Comparison of ENCODE assay signal across 13 cellular contexts in genomic region chr1:203217139-203217621, GRCh38. TPM values are rescaled to one million over a fixed set of nuclear protein-coding genes. Genes with fewer than 3 reads are reported as not detected.
DNase-seq lines count a peak whose midpoint lies in the region; ATAC-seq, FAIRE-seq and TF ChIP-seq lines count a peak whose summit lies in the region.
"Had no signal": no experiment of that assay in that cellular context is flagged by ENCODE, and none has a peak within 500 bp of the region (broad histone marks: within the 10 kb centered on the region; RNA-seq: fewer than 3 reads in every experiment).

No MANE protein-coding gene starts in this region.

- intact Hi-C loops in Calu3 (cut with micrococcal nuclease; ENCODE audit: unreplicated experiment), result no loop called here
- intact Hi-C loops in GM12878 (cut with micrococcal nuclease; ENCODE audit: unreplicated experiment), result loop anchor here (2.0 kb wide), 2 partner anchors 44 to 98 kb away; no protein-coding TSS in a partner anchor
- intact Hi-C loops in HepG2 (cut with micrococcal nuclease; ENCODE audit: unreplicated experiment), result loop anchor here (5.0 kb wide), 1 partner anchor 180 kb away; no protein-coding TSS in a partner anchor
- intact Hi-C loops in CD8-positive, alpha-beta T cell (cut with DNase I, micrococcal nuclease), result loop anchor here in 1 of 2 experiments (5.0 kb wide), 1 partner anchor 100 kb away; no protein-coding TSS in a partner anchor

- TF ChIP-seq CTCF in Calu3 (IDR thresholded peaks at IDR 0.05; ENCODE audit: unreplicated experiment) (no peak), GM12878 (IDR thresholded peaks at IDR 0.05 in 2 of 3, conservative IDR thresholded peaks at IDR 0.05 in 1 of 3; ENCODE audit: control insufficient read depth in 2 of 3, extremely low read depth in 1 of 3, insufficient read depth in 1 of 3, low read depth in 3 of 3, low read length in 3 of 3) (no peak; a peak in 1 of 6 replicates), HepG2 (CRISPR knock-in tag; IDR thresholded peaks at IDR 0.05) (no peak)
- TF ChIP-seq CTCF in CD8-positive, alpha-beta T cell (IDR thresholded peaks at IDR 0.05), result no peak

- POLR2A ChIA-PET in GM12878 (lab: Charles Lee) (no interaction called here), HepG2 (lab: Yijun Ruan, JAX) (no interaction called here)
- POLR2A ChIA-PET in CD8-positive, alpha-beta T cell (lab: Charles Lee), result no interaction called here
- POLR2A ChIA-PET in activated CD8-positive, alpha-beta T cell treated with anti-CD3 and anti-CD28 coated beads, Interleukin-2, amount 10 ng/mL, durations not matched to agents 7 days and 5 days (lab: Charles Lee), result no interaction called here

- TF ChIP-seq RAD21 in GM12878 (IDR thresholded peaks at IDR 0.05; ENCODE audit: insufficient read depth, low read depth, low read length) (no peak), HepG2 (CRISPR knock-in tag; IDR thresholded peaks at IDR 0.05) (no peak)

- H3K79me2 ChIP-seq in GM12878 (ENCODE audit: control insufficient read depth, insufficient read depth, low read length) (no peaks in the 10 kb centered on the region), HepG2 (ENCODE audit: insufficient read depth, low read length) (no peaks in the 10 kb centered on the region)

- peaks cover 0 to 5% of the 10 kb centered on the region in 2 experiments; a peak in 1 of 4 replicates for H3K27me3 ChIP-seq in GM12878 (replicated peaks in 1 of 2; ENCODE audit: control insufficient read depth in 2 of 2, insufficient read depth in 2 of 2, low read length in 1 of 2)
- H3K27me3 ChIP-seq in HepG2 (ENCODE audit: control insufficient read depth in 1 of 2, insufficient read depth in 2 of 2, low read length in 2 of 2), result peaks cover 0 to 25% of the 10 kb centered on the region in 2 experiments; a peak in 3 of 5 replicates
- no peaks in the 10 kb centered on the region for H3K27me3 ChIP-seq in CD8-positive, alpha-beta T cell (ENCODE audit: insufficient read depth, low read length)

- SMC1A ChIA-PET in GM12878 (lab: Charles Lee; ENCODE audit: uncharacterized antibody, unreplicated experiment), result interaction anchor here (0.5 to 4.0 kb wide), 9 partner anchors 44 to 271 kb away, joined by 3 to 41 read pairs (median 13); no protein-coding TSS in a partner anchor

- no peak for TF ChIP-seq POLR2A in GM12878 (IDR thresholded peaks at IDR 0.05; ENCODE audit: low read depth, low read length)
- no peak for TF ChIP-seq POLR2A in HepG2 (IDR thresholded peaks at IDR 0.05; ENCODE audit: insufficient read depth in 1 of 2, low read depth in 2 of 2, low read length in 2 of 2)
- TF ChIP-seq POLR2A in H54 (IDR thresholded peaks at IDR 0.05; ENCODE audit: low read depth, low read length), result no peak

- H3K27ac ChIP-seq in GM12878 (ENCODE audit: control insufficient read depth, insufficient read depth) (no peak overlapping the region), HepG2 (ENCODE audit: extremely low read length, insufficient read depth, low read length) (no peak overlapping the region)
- H3K27ac ChIP-seq in CD8-positive, alpha-beta T cell (ENCODE audit: low read depth, low read length), result no peak overlapping the region
- H3K27ac ChIP-seq: suprapubic skin had no signal

- H3K4me2 ChIP-seq in GM12878 (ENCODE audit: control insufficient read depth, insufficient read depth), result no peak overlapping the region
- H3K4me2 ChIP-seq in HepG2 (ENCODE audit: low read depth, low read length), result no peak overlapping the region

- ATAC-seq in GM12878 (peak; percentile 35), HepG2 (peak; percentile 76)
- ATAC-seq in CD8-positive, alpha-beta T cell, result no peak
- ATAC-seq in activated CD8-positive, alpha-beta T cell treated with anti-CD3 and anti-CD28 coated beads, Interleukin-2, amount 10 ng/mL, durations not matched to agents 7 days and 5 days, result no peak

- H3K36me3 ChIP-seq in GM12878 (ENCODE audit: control insufficient read depth in 2 of 2, insufficient read depth in 2 of 2, low read length in 1 of 2) (no peaks in the 10 kb centered on the region), HepG2 (replicated peaks in 1 of 2; ENCODE audit: control insufficient read depth in 1 of 2, insufficient read depth in 2 of 2, low read length in 2 of 2) (no peaks in the 10 kb centered on the region)
- no peaks in the 10 kb centered on the region for H3K36me3 ChIP-seq in CD8-positive, alpha-beta T cell (ENCODE audit: insufficient read depth, low read length)
- H3K36me3 ChIP-seq: suprapubic skin had no signal

- 31% methylated on average over 5 of the region's 5 CpGs for WGBS in GM12878 (ENCODE audit: insufficient coverage, insufficient replicate concordance, low lambda C conversion rate, missing lambda C conversion rate)
- 29% methylated on average over 5 of the region's 5 CpGs for WGBS in HepG2 (ENCODE audit: low lambda C conversion rate)

- no peak overlapping the region for H2AFZ ChIP-seq in GM12878 (ENCODE audit: control insufficient read depth, low read depth, low read length)
- no peak overlapping the region for H2AFZ ChIP-seq in HepG2 (ENCODE audit: low read length)

- peaks cover 100% of the 10 kb centered on the region for H3K27me3 Mint-ChIP-seq in Calu3 (ENCODE audit: unreplicated experiment)
- peaks cover 20% of the 10 kb centered on the region for H3K27me3 Mint-ChIP-seq in CD8-positive, alpha-beta T cell (ENCODE audit: low read depth)
- H3K27me3 Mint-ChIP-seq in activated CD8-positive, alpha-beta T cell treated with anti-CD3 and anti-CD28 coated beads, Interleukin-2, amount 10 ng/mL, durations not matched to agents 7 days and 5 days (ENCODE audit: low read depth), result peaks cover 5% of the 10 kb centered on the region

- H3K27ac Mint-ChIP-seq in Calu3 (ENCODE audit: unreplicated experiment), result no peak overlapping the region
- H3K27ac Mint-ChIP-seq in CD8-positive, alpha-beta T cell, result no peak overlapping the region
- H3K27ac Mint-ChIP-seq in activated CD8-positive, alpha-beta T cell treated with anti-CD3 and anti-CD28 coated beads, Interleukin-2, amount 10 ng/mL, durations not matched to agents 7 days and 5 days, result no peak overlapping the region
- H3K27ac Mint-ChIP-seq: activated T-helper 17 cell treated with anti-CD3 and anti-CD28 coated beads, Interleukin-2, amount 50 U/mL, for 72 hours had no signal

- H3K9me3 ChIP-seq in GM12878 (replicated peaks; ENCODE audit: control insufficient read depth, insufficient read depth, low read length) (no peaks in the 10 kb centered on the region), HepG2 (ENCODE audit: low read length) (no peaks in the 10 kb centered on the region)
- H3K9me3 ChIP-seq in CD8-positive, alpha-beta T cell (ENCODE audit: low read length), result no peaks in the 10 kb centered on the region
- H3K9me3 ChIP-seq: suprapubic skin had no signal

- CTCF ChIA-PET in Calu3 (lab: Charles Lee) (interaction anchor here (0.7 to 4.9 kb wide), 12 partner anchors 10 to 191 kb away, joined by 3 to 88 read pairs (median 4); partner anchors contain the start of genes ADORA1 and PPFIA4), GM12878 (lab: Yijun Ruan, JAX) (interaction anchor here (0.7 to 8.5 kb wide), 24 partner anchors 10 to 210 kb away, joined by 3 to 114 read pairs (median 8); partner anchors contain the start of genes ADORA1, MYBPH and TMEM183A), HepG2 (lab: Yijun Ruan, JAX; ENCODE audit: low intra/inter-chr PET ratio, low total read pairs) (interaction anchor here (1.4 to 2.4 kb wide), 3 partner anchors 51 to 178 kb away, joined by 13 to 17 read pairs (median 15); no protein-coding TSS in a partner anchor)
- CTCF ChIA-PET in CD8-positive, alpha-beta T cell (lab: Charles Lee), result interaction anchor here (0.5 to 14.4 kb wide), 14 partner anchors 9 to 610 kb away, joined by 3 to 168 read pairs (median 4); no protein-coding TSS in a partner anchor
- CTCF ChIA-PET in activated CD8-positive, alpha-beta T cell treated with anti-CD3 and anti-CD28 coated beads, Interleukin-2, amount 10 ng/mL, durations not matched to agents 7 days and 5 days (lab: Charles Lee), result interaction anchor here (0.8 to 8.4 kb wide), 16 partner anchors 10 to 187 kb away, joined by 3 to 116 read pairs (median 4); no protein-coding TSS in a partner anchor

- H4K20me1 ChIP-seq in GM12878 (ENCODE audit: control insufficient read depth, insufficient read depth) (no peaks in the 10 kb centered on the region), HepG2 (ENCODE audit: insufficient read depth, low read length) (no peaks in the 10 kb centered on the region)

- H3K9me3 Mint-ChIP-seq in Calu3 (ENCODE audit: low read depth, unreplicated experiment), result no peaks in the 10 kb centered on the region
- H3K9me3 Mint-ChIP-seq in CD8-positive, alpha-beta T cell, result no peaks in the 10 kb centered on the region
- no peaks in the 10 kb centered on the region for H3K9me3 Mint-ChIP-seq in activated CD8-positive, alpha-beta T cell treated with anti-CD3 and anti-CD28 coated beads, Interleukin-2, amount 10 ng/mL, durations not matched to agents 7 days and 5 days (ENCODE audit: insufficient read depth)
- H3K9me3 Mint-ChIP-seq: activated T-helper 17 cell treated with anti-CD3 and anti-CD28 coated beads, Interleukin-2, amount 50 U/mL, for 72 hours had no signal

- no peaks in the 10 kb centered on the region for H3K36me3 Mint-ChIP-seq in Calu3 (ENCODE audit: insufficient read depth, unreplicated experiment)
- no peaks in the 10 kb centered on the region for H3K36me3 Mint-ChIP-seq in CD8-positive, alpha-beta T cell
- no peaks in the 10 kb centered on the region for H3K36me3 Mint-ChIP-seq in activated CD8-positive, alpha-beta T cell treated with anti-CD3 and anti-CD28 coated beads, Interleukin-2, amount 10 ng/mL, durations not matched to agents 7 days and 5 days (ENCODE audit: low read depth)
- H3K36me3 Mint-ChIP-seq: brain had no signal

- no TSS peak for BruUV-seq in Calu3 (replicated peaks; lab: Mats Ljungman, UMichigan)
- no TSS peak for BruUV-seq in GM12878 (replicated peaks; lab: Mats Ljungman, UMichigan)
- BruUV-seq in HepG2 (replicated peaks; lab: Mats Ljungman, UMichigan), result no TSS peak

- H3K4me3 Mint-ChIP-seq in Calu3 (ENCODE audit: low read depth, unreplicated experiment), result no peak overlapping the region
- H3K4me3 Mint-ChIP-seq in CD8-positive, alpha-beta T cell, result no peak overlapping the region
- no peak overlapping the region for H3K4me3 Mint-ChIP-seq in activated CD8-positive, alpha-beta T cell treated with anti-CD3 and anti-CD28 coated beads, Interleukin-2, amount 10 ng/mL, durations not matched to agents 7 days and 5 days
- H3K4me3 Mint-ChIP-seq: activated T-helper 17 cell treated with anti-CD3 and anti-CD28 coated beads, Interleukin-2, amount 50 U/mL, for 72 hours; brain had no signal

- H3K4me1 ChIP-seq in GM12878 (ENCODE audit: control insufficient read depth, insufficient read depth, low read length), result no peaks in the 10 kb centered on the region
- no peaks in the 10 kb centered on the region for H3K4me1 ChIP-seq in HepG2 (ENCODE audit: insufficient read depth, low read length)
- H3K4me1 ChIP-seq in CD8-positive, alpha-beta T cell (ENCODE audit: insufficient read depth, low read length), result no peaks in the 10 kb centered on the region
- H3K4me1 ChIP-seq: suprapubic skin had no signal

- H3K4me3 ChIP-seq in GM12878 (no peak overlapping the region), HepG2 (replicated peaks in 1 of 3; ENCODE audit: insufficient read depth in 1 of 3, low read depth in 2 of 3, low read length in 3 of 3) (no peak overlapping the region)
- no peak overlapping the region for H3K4me3 ChIP-seq in CD8-positive, alpha-beta T cell (ENCODE audit: low read depth, low read length)
- H3K4me3 ChIP-seq: suprapubic skin had no signal

- DNase-seq in Calu3 (peak; percentile 64), HT-29 (ENCODE audit: low spot score) (peak; percentile 28), GM12878 (ENCODE audit: low read depth, low spot score) (no peak), HepG2 (ENCODE audit: low spot score) (no peak), SHP77 (lab: John Stamatoyannopoulos, UW) (no peak), H54 (ENCODE audit: insufficient read length, low spot score) (no peak)
- DNase-seq in CD8-positive, alpha-beta T cell, result no peak
- no peak for DNase-seq in activated CD8-positive, alpha-beta T cell treated with anti-CD3 and anti-CD28 coated beads, Interleukin-2, amount 10 ng/mL, durations not matched to agents 7 days and 5 days
- DNase-seq: NCI-H1048 had no signal

- in situ Hi-C loops in GM12878 (cut with MboI), result loop anchor here (5.0 kb wide), 1 partner anchor 180 kb away; no protein-coding TSS in a partner anchor
- in situ Hi-C loops in HepG2 (cut with HindIII; ENCODE audit: extremely low pct_ligation_motif_present, low pct_unique_long_range_greater_than_20kb), result loop anchor here (5.0 kb wide), 3 partner anchors 50 to 180 kb away; no protein-coding TSS in a partner anchor

- TF ChIP-seq EP300 in GM12878 (IDR thresholded peaks at IDR 0.05; ENCODE audit: borderline replicate concordance in 1 of 2, control insufficient read depth in 1 of 2, low read depth in 2 of 2, low read length in 2 of 2), result no peak
- no peak for TF ChIP-seq EP300 in HepG2 (IDR thresholded peaks at IDR 0.05; ENCODE audit: low read depth in 2 of 2, low read length in 2 of 2)
- TF ChIP-seq EP300 in HepG2 (CRISPR knock-in tag; IDR thresholded peaks at IDR 0.05; ENCODE audit: borderline replicate concordance), result no peak

- FAIRE-seq in GM12878 (lab: Jason Lieb, UNC) (no peak), HepG2 (lab: Jason Lieb, UNC) (no peak), H54 (lab: Jason Lieb, UNC) (no peak)

- RAD21 ChIA-PET in GM12878 (lab: Charles Lee; ENCODE audit: unreplicated experiment), result interaction anchor here (1.4 to 4.0 kb wide), 7 partner anchors 41 to 209 kb away, joined by 4 to 61 read pairs (median 31); partner anchors contain the start of gene MYBPH

- no peaks in the 10 kb centered on the region for H3K4me1 Mint-ChIP-seq in Calu3 (ENCODE audit: low read depth, unreplicated experiment)
- no peaks in the 10 kb centered on the region for H3K4me1 Mint-ChIP-seq in CD8-positive, alpha-beta T cell (ENCODE audit: low read depth)
- no peaks in the 10 kb centered on the region for H3K4me1 Mint-ChIP-seq in activated CD8-positive, alpha-beta T cell treated with anti-CD3 and anti-CD28 coated beads, Interleukin-2, amount 10 ng/mL, durations not matched to agents 7 days and 5 days (ENCODE audit: low read depth)
- H3K4me1 Mint-ChIP-seq: activated T-helper 17 cell treated with anti-CD3 and anti-CD28 coated beads, Interleukin-2, amount 50 U/mL, for 72 hours had no signal

- H3K9ac ChIP-seq in GM12878 (ENCODE audit: control insufficient read depth, insufficient read depth, low read length) (no peak overlapping the region), HepG2 (ENCODE audit: insufficient read depth, low read depth, low read length) (no peak overlapping the region)

RNA-seq across cellular contexts. Expression of gene CHIT1, which starts 12.3 kb away (rescaled TPM):
- total RNA-seq in Calu3 (2022) (not detected in 2 replicates), GM12878 (2014; rRNA removed) (1.4 and 2.5 TPM in 2 replicates), GM12878 (2014; rRNA removed; fragmentation: Illumina TruSeq; extraction: Trizol) (0.89 and 1.0 TPM in 2 replicates), GM12878 (2021) (1.1 and 2.1 TPM in 2 replicates), HepG2 (2016; rRNA removed; fragmentation: Illumina TruSeq; extraction: Trizol) (not detected in 2 replicates)
- not detected in 2 replicates for total RNA-seq in HT-29 (2014; rRNA removed; shearing (Covaris generic))
- 3.7 and 5.3 TPM in 2 replicates for total RNA-seq in GM12878 (2013; cell fraction: nucleolus; rRNA removed)
- 0.21 TPM for polyA plus RNA-seq in GM12878 (2011; ENCODE audit: low read depth)
- polyA plus RNA-seq in GM12878 (2011; rRNA removed) (0.23 and 0.39 TPM in 2 replicates), GM12878 (2014; fragmentation: Illumina TruSeq; extraction: Trizol) (0.43 and 0.63 TPM in 2 replicates), GM12878 (2014; fragmentation: Nextera tagmentation; extraction: Ambion mirVana) (under 1 TPM; 0.02 to 0.27 TPM), GM12878 (2014; rRNA removed) (1.0 and 1.3 TPM in 2 replicates), GM12878 (2016; fragmentation: Nextera tagmentation; extraction: Ambion mirVana) (under 1 TPM; 0.32 to 0.96 TPM), HepG2 (2011; rRNA removed) (not detected in 2 replicates)
- polyA plus RNA-seq in GM12878 (2011; cell fraction: cytosol; rRNA removed), result 0.32 and 0.43 TPM in 2 replicates
- 2.1 and 2.4 TPM in 2 replicates for polyA plus RNA-seq in GM12878 (2011; cell fraction: nucleus; rRNA removed)
- polyA plus RNA-seq in GM12878 (2012), result 0.65 and 1.1 TPM in 2 replicates
- polyA minus RNA-seq in GM12878 (2011; rRNA and poly(A)+ RNA removed), result 0.73 and 1.8 TPM in 2 replicates
- polyA minus RNA-seq in GM12878 (2011; cell fraction: cytosol; rRNA and poly(A)+ RNA removed), result 1.2 TPM in 1 of 2 replicates, not detected in the other
- 1.7 and 2.7 TPM in 2 replicates for polyA minus RNA-seq in GM12878 (2011; cell fraction: nucleus; rRNA and poly(A)+ RNA removed)
- total RNA-seq in HepG2 (2016; cell fraction: cytosol; rRNA removed; fragmentation: Illumina TruSeq; extraction: Trizol; ENCODE audit: low read depth), result not detected in 2 replicates
- not detected in 2 replicates for total RNA-seq in HepG2 (2016; cell fraction: insoluble cytoplasmic fraction; rRNA removed; fragmentation: Illumina TruSeq; extraction: Trizol)
- total RNA-seq in HepG2 (2016; cell fraction: membrane; rRNA removed; fragmentation: Illumina TruSeq; extraction: Trizol), result not detected in 2 replicates
- not detected in 2 replicates for total RNA-seq in HepG2 (2016; cell fraction: nucleus; rRNA removed; fragmentation: Illumina TruSeq; extraction: Trizol)
- not detected in 2 replicates for polyA plus RNA-seq in HepG2 (2011; cell fraction: cytosol; rRNA removed)
- polyA plus RNA-seq in HepG2 (2011; cell fraction: nucleus; rRNA removed), result not detected in 2 replicates
- polyA plus RNA-seq in HepG2 (2012), result not detected in 2 replicates
- not detected in 2 replicates for polyA plus RNA-seq in HepG2 (2016; cell fraction: cytosol; fragmentation: Illumina TruSeq; extraction: Trizol; ENCODE audit: low read depth)
- not detected in 2 replicates for polyA plus RNA-seq in HepG2 (2016; cell fraction: insoluble cytoplasmic fraction; fragmentation: Illumina TruSeq; extraction: Trizol; ENCODE audit: low read depth)
- polyA plus RNA-seq in HepG2 (2016; cell fraction: membrane; fragmentation: Illumina TruSeq; extraction: Trizol; ENCODE audit: low read depth), result not detected in 2 replicates
- polyA plus RNA-seq in HepG2 (2016; cell fraction: nucleus; fragmentation: Illumina TruSeq; extraction: Trizol; ENCODE audit: insufficient read depth, low read depth), result not detected in 2 replicates
- polyA minus RNA-seq in HepG2 (2011; rRNA and poly(A)+ RNA removed; ENCODE audit: low replicate concordance), result 0.16 TPM in 1 of 2 replicates, not detected in the other
- polyA minus RNA-seq in HepG2 (2011; cell fraction: cytosol; rRNA and poly(A)+ RNA removed), result not detected in 2 replicates
- not detected in 2 replicates for polyA minus RNA-seq in HepG2 (2011; cell fraction: nucleus; rRNA and poly(A)+ RNA removed)
- total RNA-seq in CD8-positive, alpha-beta T cell, result under 1 TPM; 0.39 to 0.60 TPM
- under 1 TPM; 0.39 to 0.50 TPM for total RNA-seq in activated CD8-positive, alpha-beta T cell treated with anti-CD3 and anti-CD28 coated beads, Interleukin-2, amount 10 ng/mL, durations not matched to agents 7 days and 5 days
- total RNA-seq: lung microvascular endothelial cell had no signal

RNA-seq across cellular contexts. Expression of gene CHI3L1, which starts 30.7 kb away (rescaled TPM):
- not detected in 2 replicates for total RNA-seq in Calu3 (2022)
- not detected in 2 replicates for total RNA-seq in HT-29 (2014; rRNA removed; shearing (Covaris generic))
- total RNA-seq in GM12878 (2013; cell fraction: nucleolus; rRNA removed), result 0.44 and 0.84 TPM in 2 replicates
- total RNA-seq in GM12878 (2014; rRNA removed), result 0.34 and 0.38 TPM in 2 replicates
- total RNA-seq in GM12878 (2014; rRNA removed; fragmentation: Illumina TruSeq; extraction: Trizol), result 0.09 and 0.22 TPM in 2 replicates
- total RNA-seq in GM12878 (2021), result 0.24 and 0.44 TPM in 2 replicates
- 0.37 TPM for polyA plus RNA-seq in GM12878 (2011; ENCODE audit: low read depth)
- 0.29 and 0.77 TPM in 2 replicates for polyA plus RNA-seq in GM12878 (2011; rRNA removed)
- 0.43 and 0.80 TPM in 2 replicates for polyA plus RNA-seq in GM12878 (2011; cell fraction: cytosol; rRNA removed)
- polyA plus RNA-seq in GM12878 (2011; cell fraction: nucleus; rRNA removed), result 2.4 and 4.3 TPM in 2 replicates
- 0.20 and 0.79 TPM in 2 replicates for polyA plus RNA-seq in GM12878 (2012)
- polyA plus RNA-seq in GM12878 (2014; fragmentation: Illumina TruSeq; extraction: Trizol), result 0.19 and 0.21 TPM in 2 replicates
- polyA plus RNA-seq in GM12878 (2014; fragmentation: Nextera tagmentation; extraction: Ambion mirVana), result under 1 TPM; 0.10 to 0.26 TPM
- 0.44 and 0.65 TPM in 2 replicates for polyA plus RNA-seq in GM12878 (2014; rRNA removed)
- polyA plus RNA-seq in GM12878 (2016; fragmentation: Nextera tagmentation; extraction: Ambion mirVana), result 1 to 10 TPM; 1.2 to 1.7 TPM
- 0.21 TPM in 1 of 2 replicates, not detected in the other for polyA minus RNA-seq in GM12878 (2011; rRNA and poly(A)+ RNA removed)
- not detected in 2 replicates for polyA minus RNA-seq in GM12878 (2011; cell fraction: cytosol; rRNA and poly(A)+ RNA removed)
- 0.12 TPM in 1 of 2 replicates, not detected in the other for polyA minus RNA-seq in GM12878 (2011; cell fraction: nucleus; rRNA and poly(A)+ RNA removed)
- 0.13 TPM in 1 of 2 replicates, not detected in the other for total RNA-seq in HepG2 (2016; rRNA removed; fragmentation: Illumina TruSeq; extraction: Trizol)
- total RNA-seq in HepG2 (2016; cell fraction: cytosol; rRNA removed; fragmentation: Illumina TruSeq; extraction: Trizol; ENCODE audit: low read depth), result not detected in 2 replicates
- 0.17 TPM in 1 of 2 replicates, not detected in the other for total RNA-seq in HepG2 (2016; cell fraction: insoluble cytoplasmic fraction; rRNA removed; fragmentation: Illumina TruSeq; extraction: Trizol)
- not detected in 2 replicates for total RNA-seq in HepG2 (2016; cell fraction: membrane; rRNA removed; fragmentation: Illumina TruSeq; extraction: Trizol)
- not detected in 2 replicates for total RNA-seq in HepG2 (2016; cell fraction: nucleus; rRNA removed; fragmentation: Illumina TruSeq; extraction: Trizol)
- polyA plus RNA-seq in HepG2 (2011; rRNA removed), result 0.09 and 0.17 TPM in 2 replicates
- 0.13 TPM in 2 replicates for polyA plus RNA-seq in HepG2 (2011; cell fraction: cytosol; rRNA removed)
- 0.12 and 0.35 TPM in 2 replicates for polyA plus RNA-seq in HepG2 (2011; cell fraction: nucleus; rRNA removed)
- not detected in 2 replicates for polyA plus RNA-seq in HepG2 (2012)
- polyA plus RNA-seq in HepG2 (2016; cell fraction: cytosol; fragmentation: Illumina TruSeq; extraction: Trizol; ENCODE audit: low read depth), result not detected in 2 replicates
- polyA plus RNA-seq in HepG2 (2016; cell fraction: insoluble cytoplasmic fraction; fragmentation: Illumina TruSeq; extraction: Trizol; ENCODE audit: low read depth), result not detected in 2 replicates
- not detected in 2 replicates for polyA plus RNA-seq in HepG2 (2016; cell fraction: membrane; fragmentation: Illumina TruSeq; extraction: Trizol; ENCODE audit: low read depth)
- polyA plus RNA-seq in HepG2 (2016; cell fraction: nucleus; fragmentation: Illumina TruSeq; extraction: Trizol; ENCODE audit: insufficient read depth, low read depth), result 0.41 TPM in 1 of 2 replicates, not detected in the other
- polyA minus RNA-seq in HepG2 (2011; rRNA and poly(A)+ RNA removed; ENCODE audit: low replicate concordance), result not detected in 2 replicates
- polyA minus RNA-seq in HepG2 (2011; cell fraction: cytosol; rRNA and poly(A)+ RNA removed), result not detected in 2 replicates
- not detected in 2 replicates for polyA minus RNA-seq in HepG2 (2011; cell fraction: nucleus; rRNA and poly(A)+ RNA removed)
- total RNA-seq in CD8-positive, alpha-beta T cell, result not detected
- not detected for total RNA-seq in activated CD8-positive, alpha-beta T cell treated with anti-CD3 and anti-CD28 coated beads, Interleukin-2, amount 10 ng/mL, durations not matched to agents 7 days and 5 days
- total RNA-seq: activated T-helper 17 cell treated with anti-CD3 and anti-CD28 coated beads, Interleukin-2, amount 50 U/mL, for 72 hours; lung microvascular endothelial cell had no signal

RNA-seq across cellular contexts. Expression of gene MYBPH, which starts 41.6 kb away (rescaled TPM):
- total RNA-seq in Calu3 (2022) (not detected in 2 replicates), GM12878 (2014; rRNA removed) (0.05 and 0.06 TPM in 2 replicates), GM12878 (2014; rRNA removed; fragmentation: Illumina TruSeq; extraction: Trizol) (not detected in 2 replicates), GM12878 (2021) (not detected in 2 replicates), HepG2 (2016; rRNA removed; fragmentation: Illumina TruSeq; extraction: Trizol) (not detected in 2 replicates)
- not detected in 2 replicates for total RNA-seq in HT-29 (2014; rRNA removed; shearing (Covaris generic))
- total RNA-seq in GM12878 (2013; cell fraction: nucleolus; rRNA removed), result not detected in 2 replicates
- polyA plus RNA-seq in GM12878 (2011; ENCODE audit: low read depth), result not detected
- polyA plus RNA-seq in GM12878 (2011; rRNA removed) (not detected in 2 replicates), GM12878 (2014; fragmentation: Illumina TruSeq; extraction: Trizol) (0.10 TPM in 1 of 2 replicates, not detected in the other), GM12878 (2014; fragmentation: Nextera tagmentation; extraction: Ambion mirVana) (not detected), GM12878 (2014; rRNA removed) (0.10 and 0.13 TPM in 2 replicates), GM12878 (2016; fragmentation: Nextera tagmentation; extraction: Ambion mirVana) (not detected), HepG2 (2011; rRNA removed) (0.04 TPM in 1 of 2 replicates, not detected in the other)
- polyA plus RNA-seq in GM12878 (2011; cell fraction: cytosol; rRNA removed), result 0.04 TPM in 1 of 2 replicates, not detected in the other
- 0.09 TPM in 1 of 2 replicates, not detected in the other for polyA plus RNA-seq in GM12878 (2011; cell fraction: nucleus; rRNA removed)
- polyA plus RNA-seq in GM12878 (2012), result not detected in 2 replicates
- polyA minus RNA-seq in GM12878 (2011; rRNA and poly(A)+ RNA removed), result not detected in 2 replicates
- not detected in 2 replicates for polyA minus RNA-seq in GM12878 (2011; cell fraction: cytosol; rRNA and poly(A)+ RNA removed)
- polyA minus RNA-seq in GM12878 (2011; cell fraction: nucleus; rRNA and poly(A)+ RNA removed), result not detected in 2 replicates
- not detected in 2 replicates for total RNA-seq in HepG2 (2016; cell fraction: cytosol; rRNA removed; fragmentation: Illumina TruSeq; extraction: Trizol; ENCODE audit: low read depth)
- not detected in 2 replicates for total RNA-seq in HepG2 (2016; cell fraction: insoluble cytoplasmic fraction; rRNA removed; fragmentation: Illumina TruSeq; extraction: Trizol)
- not detected in 2 replicates for total RNA-seq in HepG2 (2016; cell fraction: membrane; rRNA removed; fragmentation: Illumina TruSeq; extraction: Trizol)
- total RNA-seq in HepG2 (2016; cell fraction: nucleus; rRNA removed; fragmentation: Illumina TruSeq; extraction: Trizol), result not detected in 2 replicates
- not detected in 2 replicates for polyA plus RNA-seq in HepG2 (2011; cell fraction: cytosol; rRNA removed)
- polyA plus RNA-seq in HepG2 (2011; cell fraction: nucleus; rRNA removed), result not detected in 2 replicates
- not detected in 2 replicates for polyA plus RNA-seq in HepG2 (2012)
- polyA plus RNA-seq in HepG2 (2016; cell fraction: cytosol; fragmentation: Illumina TruSeq; extraction: Trizol; ENCODE audit: low read depth), result not detected in 2 replicates
- polyA plus RNA-seq in HepG2 (2016; cell fraction: insoluble cytoplasmic fraction; fragmentation: Illumina TruSeq; extraction: Trizol; ENCODE audit: low read depth), result not detected in 2 replicates
- polyA plus RNA-seq in HepG2 (2016; cell fraction: membrane; fragmentation: Illumina TruSeq; extraction: Trizol; ENCODE audit: low read depth), result not detected in 2 replicates
- not detected in 2 replicates for polyA plus RNA-seq in HepG2 (2016; cell fraction: nucleus; fragmentation: Illumina TruSeq; extraction: Trizol; ENCODE audit: insufficient read depth, low read depth)
- not detected in 2 replicates for polyA minus RNA-seq in HepG2 (2011; rRNA and poly(A)+ RNA removed; ENCODE audit: low replicate concordance)
- not detected in 2 replicates for polyA minus RNA-seq in HepG2 (2011; cell fraction: cytosol; rRNA and poly(A)+ RNA removed)
- polyA minus RNA-seq in HepG2 (2011; cell fraction: nucleus; rRNA and poly(A)+ RNA removed), result not detected in 2 replicates
- not detected for total RNA-seq in CD8-positive, alpha-beta T cell
- total RNA-seq in activated CD8-positive, alpha-beta T cell treated with anti-CD3 and anti-CD28 coated beads, Interleukin-2, amount 10 ng/mL, durations not matched to agents 7 days and 5 days, result not detected
- total RNA-seq: activated T-helper 17 cell treated with anti-CD3 and anti-CD28 coated beads, Interleukin-2, amount 50 U/mL, for 72 hours; lung microvascular endothelial cell had no signal

Comparison
In these comparisons a context has a peak if more than half of its experiments do, and no peak if none do; other contexts are left out.
1. DNase-seq: peak in Calu3 (single experiment) and HT-29 (single experiment); none in GM12878 (single experiment), HepG2 (single experiment), SHP77 (0 of 2), CD8-positive, alpha-beta T cell (0 of 7), H54 (single experiment) and activated CD8-positive, alpha-beta T cell treated with anti-CD3 and anti-CD28 coated beads, Interleukin-2, amount 10 ng/mL, durations not matched to agents 7 days and 5 days (single experiment).
2. ATAC-seq: peak in GM12878 (single experiment) and HepG2 (single experiment); none in CD8-positive, alpha-beta T cell (single experiment) and activated CD8-positive, alpha-beta T cell treated with anti-CD3 and anti-CD28 coated beads, Interleukin-2, amount 10 ng/mL, durations not matched to agents 7 days and 5 days (single experiment).